21 cellular contexts compared by ENCODE assay signal in genomic region chr3:98532709-98533571, GRCh38. TPM values are rescaled to one million over a fixed set of nuclear protein-coding genes. Genes with fewer than 3 reads are reported as not detected.
DNase-seq lines count a peak whose midpoint lies in the region; ATAC-seq and TF ChIP-seq lines count a peak whose summit lies in the region.
"Had no signal": no experiment of that assay in that cellular context is flagged by ENCODE, and none has a peak within 500 bp of the region (broad histone marks: within the 10 kb centered on the region; RNA-seq: fewer than 3 reads in every experiment).

No MANE protein-coding gene starts in this region.

- H3K4me1 ChIP-seq in rectal smooth muscle tissue (ENCODE audit: control insufficient read depth, insufficient read depth, low read length) (no peaks in the 10 kb centered on the region), BE2C (peaks cover 6% of the 10 kb centered on the region)
- H3K4me1 ChIP-seq: A549, left ventricle myocardium inferior, right atrium auricular region, vagina had no signal

- intact Hi-C loops in activated T-helper 1 cell treated with anti-CD3 and anti-CD28 coated beads, Interleukin-12 subunit alpha, Interleukin-12 subunit beta, Interleukin-2, Interleukin-4 antibody, amounts not matched to agents 30 ng/mL and 10 ng/mL and 1 ng/mL, durations not matched to agents 14 hours and 24 hours and 36 hours (cut with micrococcal nuclease), result no loop called here

- H3K9me3 Mint-ChIP-seq in activated CD4-positive, alpha-beta T cell treated with anti-CD3 and anti-CD28 coated beads, Interleukin-2, amount 10 ng/mL, durations not matched to agents 7 days and 5 days, result no peaks in the 10 kb centered on the region
- H3K9me3 Mint-ChIP-seq in IgD-negative memory B cell, result no peaks in the 10 kb centered on the region
- no peaks in the 10 kb centered on the region for H3K9me3 Mint-ChIP-seq in activated T-helper 1 cell treated with anti-CD3 and anti-CD28 coated beads, Interleukin-12 subunit alpha, Interleukin-12 subunit beta, Interleukin-2, Interleukin-4 antibody, amounts not matched to agents 30 ng/mL and 10 ng/mL and 1 ng/mL, durations not matched to agents 14 hours and 24 hours and 36 hours
- H3K9me3 Mint-ChIP-seq: nephron had no signal

- no peaks in the 10 kb centered on the region for H3K27me3 ChIP-seq in rectal smooth muscle tissue (ENCODE audit: control insufficient read depth, insufficient read depth, low read length)
- no peaks in the 10 kb centered on the region for H3K27me3 ChIP-seq in BE2C
- H3K27me3 ChIP-seq: brain microvascular endothelial cell, right atrium auricular region, vagina had no signal

- H3K9me3 ChIP-seq in BE2C, result no peaks in the 10 kb centered on the region
- H3K9me3 ChIP-seq: A549, left ventricle myocardium inferior, right atrium auricular region, vagina had no signal

- H3K4me3 ChIP-seq in rectal smooth muscle tissue (ENCODE audit: low read length) (peak overlapping the region; percentile 1), BE2C (ENCODE audit: low read depth, low read length) (no peak overlapping the region)
- H3K4me3 ChIP-seq: A549, left ventricle myocardium inferior, right atrium auricular region had no signal

- no peak overlapping the region for H3K9ac ChIP-seq in rectal smooth muscle tissue (ENCODE audit: low read length)

- DNase-seq in activated CD4-positive, alpha-beta T cell treated with anti-CD3 and anti-CD28 coated beads, Interleukin-2, amount 10 ng/mL, durations not matched to agents 7 days and 5 days, result no peak
- no peak for DNase-seq in activated CD4-positive, alpha-beta T cell treated with anti-CD3 and anti-CD28 coated beads, Interleukin-2, amount 50 U/mL, for 48 hours
- DNase-seq in activated T-helper 1 cell treated with anti-CD3 and anti-CD28 coated beads, Interleukin-12 subunit alpha, Interleukin-12 subunit beta, Interleukin-2, Interleukin-4 antibody, amounts not matched to agents 30 ng/mL and 10 ng/mL and 1 ng/mL, durations not matched to agents 14 hours and 24 hours and 36 hours (ENCODE audit: low spot score), result no peak
- no peak for DNase-seq in BE2C
- DNase-seq: activated CD4-positive, CD25-positive, alpha-beta regulatory T cell treated with anti-CD3 and anti-CD28 coated beads, Interleukin-2, amount 50 U/mL, for 72 hours; activated gamma-delta T cell treated with Interleukin-2 at 50 U/mL for 16 hours; brain microvascular endothelial cell; COR-L47; GF-D8; left ventricle myocardium inferior; NCI-H510A; stimulated activated CD4-positive, alpha-beta T cell treated with anti-CD3 and anti-CD28 coated beads, Interleukin-2, amount 100 ng/mL, for 24 hours; stimulated activated CD8-positive, alpha-beta memory T cell treated with anti-CD3 and anti-CD28 coated beads, Interleukin-4, amount 100 ng/mL, for 48 hours had no signal

- H3K36me3 Mint-ChIP-seq in activated CD4-positive, alpha-beta T cell treated with anti-CD3 and anti-CD28 coated beads, Interleukin-2, amount 10 ng/mL, durations not matched to agents 7 days and 5 days (ENCODE audit: low read depth), result peaks cover 47% of the 10 kb centered on the region
- H3K36me3 Mint-ChIP-seq in IgD-negative memory B cell, result no peaks in the 10 kb centered on the region
- peaks cover 31% of the 10 kb centered on the region for H3K36me3 Mint-ChIP-seq in activated T-helper 1 cell treated with anti-CD3 and anti-CD28 coated beads, Interleukin-12 subunit alpha, Interleukin-12 subunit beta, Interleukin-2, Interleukin-4 antibody, amounts not matched to agents 30 ng/mL and 10 ng/mL and 1 ng/mL, durations not matched to agents 14 hours and 24 hours and 36 hours (ENCODE audit: low read depth)

- ATAC-seq in GM21367 (IDR thresholded peaks at IDR 0.05; ENCODE audit: unreplicated experiment) (no peak), HG03378 (IDR thresholded peaks at IDR 0.05; ENCODE audit: unreplicated experiment) (no peak)

- peak overlapping the region; percentile 65 for H3K4me3 Mint-ChIP-seq in activated CD4-positive, alpha-beta T cell treated with anti-CD3 and anti-CD28 coated beads, Interleukin-2, amount 10 ng/mL, durations not matched to agents 7 days and 5 days
- peak overlapping the region; percentile 53 to 85 (median 76) for H3K4me3 Mint-ChIP-seq in IgD-negative memory B cell
- peak overlapping the region; percentile 80 for H3K4me3 Mint-ChIP-seq in activated T-helper 1 cell treated with anti-CD3 and anti-CD28 coated beads, Interleukin-12 subunit alpha, Interleukin-12 subunit beta, Interleukin-2, Interleukin-4 antibody, amounts not matched to agents 30 ng/mL and 10 ng/mL and 1 ng/mL, durations not matched to agents 14 hours and 24 hours and 36 hours
- H3K4me3 Mint-ChIP-seq: nephron had no signal

- CTCF ChIA-PET in activated CD4-positive, alpha-beta T cell treated with anti-CD3 and anti-CD28 coated beads, Interleukin-2, amount 10 ng/mL, durations not matched to agents 7 days and 5 days (lab: Charles Lee), result interaction anchor here (0.7 to 1.2 kb wide), 4 partner anchors 9 to 32 kb away, joined by 3 to 5 read pairs (median 4); no protein-coding TSS in a partner anchor

- H3K36me3 ChIP-seq in rectal smooth muscle tissue (ENCODE audit: control insufficient read depth, insufficient read depth, low read length), result no peaks in the 10 kb centered on the region
- H3K36me3 ChIP-seq in BE2C, result no peaks in the 10 kb centered on the region
- H3K36me3 ChIP-seq: brain microvascular endothelial cell, left ventricle myocardium inferior, right atrium auricular region, vagina had no signal

- peak overlapping the region; percentile 77 for H3K27ac Mint-ChIP-seq in activated CD4-positive, alpha-beta T cell treated with anti-CD3 and anti-CD28 coated beads, Interleukin-2, amount 10 ng/mL, durations not matched to agents 7 days and 5 days
- H3K27ac Mint-ChIP-seq in IgD-negative memory B cell, result peak overlapping the region in 1 of 3 donors; percentile 0
- peak overlapping the region; percentile 66 for H3K27ac Mint-ChIP-seq in activated T-helper 1 cell treated with anti-CD3 and anti-CD28 coated beads, Interleukin-12 subunit alpha, Interleukin-12 subunit beta, Interleukin-2, Interleukin-4 antibody, amounts not matched to agents 30 ng/mL and 10 ng/mL and 1 ng/mL, durations not matched to agents 14 hours and 24 hours and 36 hours
- H3K27ac Mint-ChIP-seq: nephron had no signal

- peaks cover 59% of the 10 kb centered on the region for H3K4me1 Mint-ChIP-seq in activated CD4-positive, alpha-beta T cell treated with anti-CD3 and anti-CD28 coated beads, Interleukin-2, amount 10 ng/mL, durations not matched to agents 7 days and 5 days
- H3K4me1 Mint-ChIP-seq in IgD-negative memory B cell, result peaks cover 12 to 14% (median 14%) of the 10 kb centered on the region in 3 donors
- H3K4me1 Mint-ChIP-seq in activated T-helper 1 cell treated with anti-CD3 and anti-CD28 coated beads, Interleukin-12 subunit alpha, Interleukin-12 subunit beta, Interleukin-2, Interleukin-4 antibody, amounts not matched to agents 30 ng/mL and 10 ng/mL and 1 ng/mL, durations not matched to agents 14 hours and 24 hours and 36 hours (ENCODE audit: low read depth), result peaks cover 67% of the 10 kb centered on the region
- H3K4me1 Mint-ChIP-seq: nephron had no signal

- H3K27me3 Mint-ChIP-seq in activated CD4-positive, alpha-beta T cell treated with anti-CD3 and anti-CD28 coated beads, Interleukin-2, amount 10 ng/mL, durations not matched to agents 7 days and 5 days, result no peaks in the 10 kb centered on the region
- no peaks in the 10 kb centered on the region for H3K27me3 Mint-ChIP-seq in IgD-negative memory B cell
- H3K27me3 Mint-ChIP-seq in activated T-helper 1 cell treated with anti-CD3 and anti-CD28 coated beads, Interleukin-12 subunit alpha, Interleukin-12 subunit beta, Interleukin-2, Interleukin-4 antibody, amounts not matched to agents 30 ng/mL and 10 ng/mL and 1 ng/mL, durations not matched to agents 14 hours and 24 hours and 36 hours (ENCODE audit: insufficient read depth), result no peaks in the 10 kb centered on the region

- POLR2A ChIA-PET in activated CD4-positive, alpha-beta T cell treated with anti-CD3 and anti-CD28 coated beads, Interleukin-2, amount 10 ng/mL, durations not matched to agents 7 days and 5 days (lab: Charles Lee), result interaction anchor here (0.5 kb wide), 1 partner anchor 9 kb away, joined by 3 read pairs; no protein-coding TSS in a partner anchor

- no peak for TF ChIP-seq CTCF in BE2C (IDR thresholded peaks at IDR 0.05; ENCODE audit: low read depth, low read length)

- H3K27ac ChIP-seq in rectal smooth muscle tissue (ENCODE audit: low read depth, low read length), result no peak overlapping the region
- H3K27ac ChIP-seq: A549, brain microvascular endothelial cell, left ventricle myocardium inferior, right atrium auricular region, vagina had no signal

RNA-seq across cellular contexts. Expression of gene GPR15, which starts 1.2 kb away (rescaled TPM):
- total RNA-seq in activated CD4-positive, alpha-beta T cell treated with anti-CD3 and anti-CD28 coated beads, Interleukin-2, amount 10 ng/mL, durations not matched to agents 7 days and 5 days, result 10 to 100 TPM; 31.0 to 35.0 TPM
- 3.1 TPM for polyA plus RNA-seq in IgD-negative memory B cell
- 5.6 and 6.8 TPM in 2 replicates for total RNA-seq in activated T-helper 1 cell treated with anti-CD3 and anti-CD28 coated beads, Interleukin-12 subunit alpha, Interleukin-12 subunit beta, Interleukin-2, Interleukin-4 antibody, amounts not matched to agents 30 ng/mL and 10 ng/mL and 1 ng/mL, durations not matched to agents 14 hours and 24 hours and 36 hours
- polyA plus RNA-seq in BE2C (2012; ENCODE audit: insufficient read depth, insufficient read length, low read depth), result not detected
- total RNA-seq: left ventricle myocardium inferior, right atrium auricular region had no signal
- polyA plus RNA-seq: A549 had no signal

RNA-seq across cellular contexts. Expression of gene CLDND1, which starts 10.2 kb away (rescaled TPM):
- 100 to 1,000 TPM; 399 to 432 TPM for total RNA-seq in activated CD4-positive, alpha-beta T cell treated with anti-CD3 and anti-CD28 coated beads, Interleukin-2, amount 10 ng/mL, durations not matched to agents 7 days and 5 days
- polyA plus RNA-seq in IgD-negative memory B cell, result 39.8 TPM
- total RNA-seq in activated T-helper 1 cell treated with anti-CD3 and anti-CD28 coated beads, Interleukin-12 subunit alpha, Interleukin-12 subunit beta, Interleukin-2, Interleukin-4 antibody, amounts not matched to agents 30 ng/mL and 10 ng/mL and 1 ng/mL, durations not matched to agents 14 hours and 24 hours and 36 hours, result 314 and 328 TPM in 2 replicates
- polyA plus RNA-seq in BE2C (2012; ENCODE audit: insufficient read depth, insufficient read length, low read depth), result 102 TPM

RNA-seq across cellular contexts. Expression of gene OR5K2, which starts 35.5 kb away (rescaled TPM):
- total RNA-seq in activated CD4-positive, alpha-beta T cell treated with anti-CD3 and anti-CD28 coated beads, Interleukin-2, amount 10 ng/mL, durations not matched to agents 7 days and 5 days, result not detected
- not detected for polyA plus RNA-seq in IgD-negative memory B cell
- not detected in 2 replicates for total RNA-seq in activated T-helper 1 cell treated with anti-CD3 and anti-CD28 coated beads, Interleukin-12 subunit alpha, Interleukin-12 subunit beta, Interleukin-2, Interleukin-4 antibody, amounts not matched to agents 30 ng/mL and 10 ng/mL and 1 ng/mL, durations not matched to agents 14 hours and 24 hours and 36 hours
- 0.96 TPM for polyA plus RNA-seq in BE2C (2012; ENCODE audit: insufficient read depth, insufficient read length, low read depth)
- total RNA-seq: left ventricle myocardium inferior, right atrium auricular region, vagina had no signal
- polyA plus RNA-seq: A549 had no signal
